Comparison of ENCODE assay signal across 8 cellular contexts in the genomic region with DNA sequence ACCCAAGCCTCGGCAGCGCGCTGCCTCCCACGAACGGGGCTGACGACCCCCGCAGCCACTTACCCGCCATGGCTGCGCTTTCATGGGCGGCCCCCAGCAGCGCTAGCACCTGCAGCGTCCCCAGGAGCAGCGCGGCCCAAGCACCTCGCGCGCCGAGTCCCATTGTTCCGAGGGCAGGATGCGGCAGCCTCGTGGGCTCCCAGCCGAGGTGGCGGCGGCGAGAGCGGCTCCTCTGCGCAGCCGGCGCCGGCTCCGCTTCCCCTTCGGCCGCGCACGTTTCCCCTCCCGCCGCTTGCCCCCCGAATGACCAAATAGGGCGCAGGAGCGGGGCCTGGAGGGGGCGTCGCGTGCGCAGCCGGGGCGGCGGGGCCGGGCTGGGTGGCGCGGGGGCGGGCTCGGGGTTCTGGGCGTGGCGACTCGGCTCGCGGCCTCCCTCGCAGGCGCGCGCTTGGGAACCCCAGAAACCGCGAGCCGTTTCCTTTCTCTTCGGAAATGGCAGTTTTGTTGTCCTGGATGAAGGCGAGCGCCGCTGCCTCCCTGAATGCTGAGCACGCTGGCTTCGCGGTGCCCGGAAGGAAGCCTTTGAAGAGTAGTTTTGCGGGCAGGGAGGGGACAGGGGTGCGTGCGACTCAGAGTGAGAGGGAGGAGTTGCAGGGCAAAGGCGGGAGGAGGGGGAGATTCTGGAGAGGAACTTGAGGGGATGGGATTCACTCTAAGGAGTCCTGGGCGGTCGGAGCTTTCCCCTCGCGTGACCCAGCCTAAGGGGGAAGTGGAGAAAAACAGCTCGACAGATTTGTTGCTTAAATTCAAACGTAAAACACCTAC. TPM values are rescaled to one million over a fixed set of nuclear protein-coding genes. Genes with fewer than 3 reads are reported as not detected.
DNase-seq lines count a peak whose midpoint lies in the region; ATAC-seq and TF ChIP-seq lines count a peak whose summit lies in the region.

A gene with protein sequence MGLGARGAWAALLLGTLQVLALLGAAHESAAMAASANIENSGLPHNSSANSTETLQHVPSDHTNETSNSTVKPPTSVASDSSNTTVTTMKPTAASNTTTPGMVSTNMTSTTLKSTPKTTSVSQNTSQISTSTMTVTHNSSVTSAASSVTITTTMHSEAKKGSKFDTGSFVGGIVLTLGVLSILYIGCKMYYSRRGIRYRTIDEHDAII (minus strand): TSS at position 305 of the 825 bp plus-strand sequence. CDS start 142 bp downstream, at position 163.

- no peak for TF ChIP-seq CTCF in liver (IDR thresholded peaks at IDR 0.05; ENCODE audit: low read depth, low read length, missing input control)

- peaks cover 0 to 8% (median 1%) of the 10 kb centered on the region in 4 donors for H3K36me3 ChIP-seq in liver (ENCODE audit: control insufficient read depth in 4 of 4, insufficient read depth in 3 of 4, low read depth in 1 of 4, low read length in 3 of 4)

- TF ChIP-seq POLR2A in GM18951 (IDR thresholded peaks at IDR 0.05; ENCODE audit: extremely low read depth, insufficient read depth, insufficient read length), result peak; percentile 85

- peak; percentile 62 for ATAC-seq in HG03175 (IDR thresholded peaks at IDR 0.05; ENCODE audit: unreplicated experiment)

- DNase-seq in AG20443 (ENCODE audit: low spot score), result peak; percentile 92
- DNase-seq in NCI-H526 treated with DMSO at 0.1 percent for 48 hours (lab: John Stamatoyannopoulos, UW), result peak; percentile 78
- DNase-seq in activated CD4-positive, alpha-beta T cell treated with anti-CD3 and anti-CD28 coated beads, Interleukin-2, amount 50 U/mL, for 4 hours, result peak; percentile 81 to 82
- DNase-seq in dermis blood vessel endothelial cell, result peak; percentile 73
- peak; percentile 82 to 84 for DNase-seq in stimulated activated CD4-positive, alpha-beta T cell treated with anti-CD3 and anti-CD28 coated beads, Interleukin-4, amount 100 ng/mL, for 4 hours

- peak within 1 kb of the TSS; percentile 98 to 99 for H3K27ac ChIP-seq in liver (ENCODE audit: low read depth in 1 of 2, low read length in 2 of 2)

- H3K27me3 ChIP-seq in liver (ENCODE audit: control insufficient read depth in 4 of 4, insufficient read depth in 4 of 4, low read length in 3 of 4), result no peaks in the 10 kb centered on the region

- no peak for TF ChIP-seq RAD21 in liver (IDR thresholded peaks at IDR 0.05)

- in situ Hi-C loops in GM18951 (cut with MboI; ENCODE audit: low sequenced_read_pairs, unreplicated experiment), result no loop called here

- H3K9ac ChIP-seq in liver (ENCODE audit: low read depth in 1 of 2, low read length in 2 of 2), result peak within 1 kb of the TSS; percentile 82 to 97

- H3K9me3 ChIP-seq in liver (ENCODE audit: control insufficient read depth in 4 of 4, low read length in 3 of 4), result no peaks in the 10 kb centered on the region

- WGBS in liver, result under 1% methylated on average over 82 of the region's 82 CpGs

- peak within 1 kb of the TSS; percentile 79 to 89 (median 86) for H3K4me3 ChIP-seq in liver (ENCODE audit: low read depth in 1 of 3, low read length in 3 of 3)

- H3K4me1 ChIP-seq in liver (ENCODE audit: control insufficient read depth in 4 of 4, insufficient read depth in 4 of 4, low read length in 3 of 4), result peaks cover 7 to 76% (median 48%) of the 10 kb centered on the region in 4 donors

TF ChIP-seq in liver, 16 proteins besides CTCF, POLR2A, EP300 and RAD21:
- TF ChIP-seq, protein P1, sequence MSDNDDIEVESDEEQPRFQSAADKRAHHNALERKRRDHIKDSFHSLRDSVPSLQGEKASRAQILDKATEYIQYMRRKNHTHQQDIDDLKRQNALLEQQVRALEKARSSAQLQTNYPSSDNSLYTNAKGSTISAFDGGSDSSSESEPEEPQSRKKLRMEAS (IDR thresholded peaks at IDR 0.05), result peak; percentile 28
- peak in 1 of 2 donors; percentile 21 for TF ChIP-seq RXRA (IDR thresholded peaks at IDR 0.05)
- peak in 1 of 2 donors; percentile 48 for TF ChIP-seq EGR1 (IDR thresholded peaks at IDR 0.05; ENCODE audit: low read depth in 2 of 2)
- no peak for TF ChIP-seq HNF4G (IDR thresholded peaks at IDR 0.05)

RNA-seq across cellular contexts. Expression of the gene that starts here (rescaled TPM):
- total RNA-seq in dermis blood vessel endothelial cell, result 195 and 245 TPM in 2 replicates
- total RNA-seq in liver, result 100 to 1,000 TPM; 105 to 140 TPM
- polyA plus RNA-seq in liver, result 100 to 1,000 TPM; 101 to 109 TPM

Comparison
In these comparisons a context has a peak if more than half of its experiments do, and no peak if none do; other contexts are left out.
1. Peak in every context shown above with its lines: DNase-seq, ATAC-seq, H3K4me3 ChIP-seq and H3K27ac ChIP-seq.